1 cellular context compared by ENCODE assay signal in genomic region chr7:128739048-128739962, GRCh38.
TF ChIP-seq lines count a peak whose summit lies in the region.

Gene CALU, plus strand, starts transcription at chr7:128739359. Its CDS starts 9,225 bp downstream, at chr7:128748584.

TF ChIP-seq in K562, 482 proteins besides CTCF, POLR2A, EP300 and RAD21 (continued from another document and continues in another):
- no peak for TF ChIP-seq SIRT6 (IDR thresholded peaks at IDR 0.05; ENCODE audit: low read depth, low read length)
- no peak for TF ChIP-seq CUX1 (CRISPR knock-in tag; IDR thresholded peaks at IDR 0.05)
- TF ChIP-seq ZBTB11 (CRISPR knock-in tag; IDR thresholded peaks at IDR 0.05) = peak in 1 of 3 experiments; percentile 62; a peak in 1 of 6 replicates
- TF ChIP-seq ZC3H8 (IDR thresholded peaks at IDR 0.05) = no peak
- TF ChIP-seq RBM15 (IDR thresholded peaks at IDR 0.05; ENCODE audit: insufficient read depth, low read length) = no peak
- TF ChIP-seq SIN3B (IDR thresholded peaks at IDR 0.05; ENCODE audit: low read depth) = peak; percentile 66; the same call in 1 of the 2 replicates
- no peak for TF ChIP-seq ZNF239 (CRISPR knock-in tag; IDR thresholded peaks at IDR 0.05)
- no peak for TF ChIP-seq ZNF197 (CRISPR knock-in tag; IDR thresholded peaks at IDR 0.05; ENCODE audit: low read depth)
- TF ChIP-seq IFI16 (CRISPR knock-in tag; IDR thresholded peaks at IDR 0.05) = no peak
- TF ChIP-seq ZBTB7A (IDR thresholded peaks at IDR 0.05; ENCODE audit: borderline replicate concordance, control insufficient read depth, low read depth, low read length) = peak; percentile 73; the same call in 1 of the 2 replicates
- TF ChIP-seq ELF2 (CRISPR knock-in tag; IDR thresholded peaks at IDR 0.05) = peak; percentile 47; the same call in 1 of the 2 replicates
- no peak for TF ChIP-seq ARID3B (CRISPR knock-in tag; IDR thresholded peaks at IDR 0.05; ENCODE audit: borderline replicate concordance)
- peak; percentile 100 for TF ChIP-seq CXXC5 (CRISPR knock-in tag; IDR thresholded peaks at IDR 0.05)
- TF ChIP-seq CBX2 (IDR thresholded peaks at IDR 0.05; ENCODE audit: insufficient read depth, low read length, poor library complexity, severe bottlenecking) = no peak
- 0 out of 2 replicates have a peak, but pooled peaks have one; percentile 47 for TF ChIP-seq SMARCC2 (IDR thresholded peaks at IDR 0.05; ENCODE audit: low read depth)
- peak; percentile 66; the same call in 1 of the 2 replicates for TF ChIP-seq RNF2 (IDR thresholded peaks at IDR 0.05)
- TF ChIP-seq FOXO4 (CRISPR knock-in tag; IDR thresholded peaks at IDR 0.05) = no peak
- peak; percentile 50; the same call in 1 of the 2 replicates for TF ChIP-seq RHOXF2B (CRISPR knock-in tag; conservative IDR thresholded peaks at IDR 0.05)
- TF ChIP-seq ZNF740 (CRISPR knock-in tag; IDR thresholded peaks at IDR 0.05) = no peak
- TF ChIP-seq ZNF740 (tag; IDR thresholded peaks at IDR 0.05) = no peak
- peak; percentile 93; the same call in 1 of the 2 replicates for TF ChIP-seq LARP7 (IDR thresholded peaks at IDR 0.05)
- TF ChIP-seq CHD1 (IDR thresholded peaks at IDR 0.05; ENCODE audit: low read length) = peak; percentile 97
- no peak for TF ChIP-seq ZNF512 (tag; IDR thresholded peaks at IDR 0.05)
- no peak for TF ChIP-seq XRCC3 (IDR thresholded peaks at IDR 0.05)
- no peak; the same call in 1 of the 2 replicates for TF ChIP-seq GTF2F1 (IDR thresholded peaks at IDR 0.05; ENCODE audit: low read depth, low read length)
- no peak for TF ChIP-seq CHAMP1 (IDR thresholded peaks at IDR 0.05)
- no peak for TF ChIP-seq ZNF780A (CRISPR knock-in tag; IDR thresholded peaks at IDR 0.05)
- TF ChIP-seq HES1 (IDR thresholded peaks at IDR 0.05; ENCODE audit: low read depth) = no peak
- peak in 1 of 2 experiments; percentile 45; a peak in 1 of 4 replicates for TF ChIP-seq ZMIZ1 (IDR thresholded peaks at IDR 0.05; ENCODE audit: low read depth in 2 of 2, low read length in 2 of 2)
- peak; percentile 83 for TF ChIP-seq TFAP4 (CRISPR knock-in tag; IDR thresholded peaks at IDR 0.05; ENCODE audit: borderline replicate concordance)
- no peak for TF ChIP-seq HDAC3 (IDR thresholded peaks at IDR 0.05; ENCODE audit: borderline replicate concordance, partially characterized antibody)
- no peak for TF ChIP-seq CBX8 (IDR thresholded peaks at IDR 0.05; ENCODE audit: borderline replicate concordance, extremely low read depth, low read depth, low read length, poor library complexity, severe bottlenecking)
- TF ChIP-seq DACH1 (IDR thresholded peaks at IDR 0.05; ENCODE audit: partially characterized antibody) = no peak
- peak; percentile 78 for TF ChIP-seq TAF9B (IDR thresholded peaks at IDR 0.05; ENCODE audit: partially characterized antibody)
- TF ChIP-seq BRF1 (IDR thresholded peaks at IDR 0.05; ENCODE audit: borderline replicate concordance, extremely low read depth, insufficient read length) = no peak
